ENCODE assay signal across 1 cellular context in genomic region chr1:155183775-155184221, GRCh38.
TF ChIP-seq lines count a peak whose summit lies in the region.

No MANE protein-coding gene starts in this region.

TF ChIP-seq in HepG2, 621 proteins besides CTCF, POLR2A, EP300 and RAD21:
- 0 out of 2 replicates have a peak, but pooled peaks have one; percentile 47 for TF ChIP-seq HNRNPL (IDR thresholded peaks at IDR 0.05; ENCODE audit: low read depth, low read length)
- no peak for TF ChIP-seq ZNF562 (CRISPR knock-in tag; IDR thresholded peaks at IDR 0.05; ENCODE audit: borderline replicate concordance)
